In the genomic region with DNA sequence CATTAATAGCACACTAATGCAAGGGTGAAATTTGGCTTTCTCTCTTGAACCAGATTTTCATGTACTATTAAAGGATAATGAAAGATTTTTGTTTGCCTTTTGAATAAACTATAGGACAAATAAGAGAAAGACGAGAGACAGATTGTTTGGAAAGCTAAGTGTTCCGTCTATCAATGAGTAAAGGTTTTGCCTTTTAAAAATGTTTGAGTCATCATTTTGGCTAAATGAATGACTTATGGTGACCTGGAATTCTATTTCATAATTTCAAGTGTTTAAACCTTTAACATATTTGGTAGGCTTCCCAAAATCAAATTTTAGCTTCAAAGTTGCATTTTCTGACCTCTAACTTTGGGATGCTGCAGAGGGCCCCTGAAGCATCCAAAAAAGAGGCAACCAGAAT, we compare ENCODE assay signal across 19 cellular contexts.
"Had no signal": no experiment of that assay in that cellular context is flagged by ENCODE, and none has a peak within 500 bp of the region (broad histone marks: within the 10 kb centered on the region; RNA-seq: fewer than 3 reads in every experiment).

No MANE protein-coding gene starts in this region.

- DNase-seq: activated CD4-positive, alpha-beta T cell treated with anti-CD3 and anti-CD28 coated beads for 48 hours; activated CD8-positive, alpha-beta memory T cell treated with anti-CD3 and anti-CD28 coated beads, Interleukin-2, amount 50 U/mL, for 4 hours; activated CD8-positive, alpha-beta T cell treated with anti-CD3 and anti-CD28 coated beads for 36 hours; activated effector memory CD4-positive, alpha-beta T cell treated with anti-CD3 and anti-CD28 coated beads, Interleukin-2, amount 50 U/mL, for 16 hours; activated T-cell treated with anti-CD3 and anti-CD28 coated beads, Interleukin-2, amount 50 U/mL, for 48 hours; amygdala; kidney glomerular epithelial cell; nucleus accumbens; right cardiac atrium had no signal

- H3K36me3 ChIP-seq: prostate gland, suprapubic skin had no signal

- H3K27ac Mint-ChIP-seq: activated CD8-positive, alpha-beta T cell treated with anti-CD3 and anti-CD28 coated beads for 36 hours; activated naive CD4-positive, alpha-beta T cell treated with anti-CD3 and anti-CD28 coated beads, Interleukin-2, amount 50 U/mL, for 72 hours; brain; nephron; stimulated activated naive CD8-positive, alpha-beta T cell treated with anti-CD3 and anti-CD28 coated beads, Interleukin-15, Interleukin-2, amounts not matched to agents 100 ng/mL and 50 ng/mL, for 24 hours; T-helper 1 cell treated with Interleukin-12 subunit alpha and Interleukin-12 subunit beta and Interleukin-4 antibody, amounts not matched to agents 30 μg/mL and 1 μg/mL, for 36 hours; type B pancreatic cell; WTC11 had no signal

- H3K4me1 ChIP-seq: prostate gland, suprapubic skin had no signal

- H3K27ac ChIP-seq: foreskin keratinocyte, prostate gland, suprapubic skin had no signal

- H3K4me1 Mint-ChIP-seq: brain, nephron, WTC11 had no signal

- H3K36me3 Mint-ChIP-seq: activated naive CD4-positive, alpha-beta T cell treated with anti-CD3 and anti-CD28 coated beads, Interleukin-2, amount 50 U/mL, for 72 hours; brain; type B pancreatic cell; WTC11 had no signal

- H3K9me3 ChIP-seq: prostate gland, suprapubic skin had no signal

- H3K4me3 ChIP-seq: prostate gland, suprapubic skin had no signal

- H3K27me3 ChIP-seq: foreskin keratinocyte, suprapubic skin had no signal

- H3K4me3 Mint-ChIP-seq: activated CD8-positive, alpha-beta T cell treated with anti-CD3 and anti-CD28 coated beads for 36 hours; brain; nephron; stimulated activated naive CD8-positive, alpha-beta T cell treated with anti-CD3 and anti-CD28 coated beads, Interleukin-15, Interleukin-2, amounts not matched to agents 100 ng/mL and 50 ng/mL, for 24 hours; T-helper 1 cell treated with Interleukin-12 subunit alpha and Interleukin-12 subunit beta and Interleukin-4 antibody, amounts not matched to agents 30 μg/mL and 1 μg/mL, for 36 hours; type B pancreatic cell; WTC11 had no signal

- ATAC-seq: activated CD8-positive, alpha-beta T cell treated with anti-CD3 and anti-CD28 coated beads for 36 hours; activated naive CD4-positive, alpha-beta T cell treated with anti-CD3 and anti-CD28 coated beads, Interleukin-2, amount 50 U/mL, for 72 hours; foreskin keratinocyte; right cardiac atrium; WTC11 had no signal

- H3K9me3 Mint-ChIP-seq: T-helper 1 cell treated with Interleukin-12 subunit alpha and Interleukin-12 subunit beta and Interleukin-4 antibody, amounts not matched to agents 30 μg/mL and 1 μg/mL, for 36 hours; type B pancreatic cell had no signal

- H3K27me3 Mint-ChIP-seq: type B pancreatic cell had no signal
